Comparison of ENCODE assay signal across 9 cellular contexts in genomic region chr17:39926135-39926587, GRCh38. TPM values are rescaled to one million over a fixed set of nuclear protein-coding genes. Genes with fewer than 3 reads are reported as not detected.
DNase-seq lines count a peak whose midpoint lies in the region; ATAC-seq and TF ChIP-seq lines count a peak whose summit lies in the region.
"Had no signal": no experiment of that assay in that cellular context is flagged by ENCODE, and none has a peak within 500 bp of the region (broad histone marks: within the 10 kb centered on the region; RNA-seq: fewer than 3 reads in every experiment).

No MANE protein-coding gene starts in this region.

- H3F3A ChIP-seq in neural cell (ENCODE audit: insufficient read depth, low read length, poor library complexity, severe bottlenecking), result no peaks in the 10 kb centered on the region

- WGBS in HUES64, result 72% methylated on average over 4 of the region's 4 CpGs

- peak overlapping the region; percentile 99 for H3K27ac Mint-ChIP-seq in chondrocyte (ENCODE audit: unreplicated experiment)

- H3K36me3 Mint-ChIP-seq in chondrocyte (ENCODE audit: low read depth), result peaks cover 12% of the 10 kb centered on the region

- TF ChIP-seq EP300 in neural cell (conservative IDR thresholded peaks at IDR 0.05; ENCODE audit: poor library complexity, severe bottlenecking), result no peak

- H3K9ac ChIP-seq in BLaER1 (peak overlapping the region; percentile 92), HUES64 (ENCODE audit: low read depth, low read length) (no peak overlapping the region), neural cell (ENCODE audit: low read length) (peak overlapping the region; percentile 84)

- H4K20me1 ChIP-seq in BLaER1 (peaks cover 39% of the 10 kb centered on the region), neural cell (ENCODE audit: insufficient read depth) (no peaks in the 10 kb centered on the region)

- DNase-seq in chondrocyte (ENCODE audit: low spot score) (no peak), NCI-H2227 (lab: John Stamatoyannopoulos, UW; ENCODE audit: unreplicated experiment) (no peak), germinal center (ENCODE audit: low spot score) (no peak), NCI-H82 treated with DMSO at 0.1 percent for 48 hours (lab: John Stamatoyannopoulos, UW; ENCODE audit: unreplicated experiment) (no peak)
- DNase-seq: SHP77 treated with DMSO at 0.1 percent for 48 hours had no signal

- peaks cover 37% of the 10 kb centered on the region for H3K36me3 ChIP-seq in BLaER1
- H3K36me3 ChIP-seq in HUES64 (ENCODE audit: insufficient read depth, low read length), result peaks cover 30% of the 10 kb centered on the region
- no peaks in the 10 kb centered on the region for H3K36me3 ChIP-seq in neural cell (ENCODE audit: insufficient read depth, low read length)

- H2AFZ ChIP-seq in neural cell (ENCODE audit: low read depth, low read length), result no peak overlapping the region

- H3K4me3 ChIP-seq in BLaER1, result peak overlapping the region; percentile 88
- H3K4me3 ChIP-seq in HUES64 (ENCODE audit: low read length), result peak overlapping the region; percentile 87
- peak overlapping the region; percentile 73 for H3K4me3 ChIP-seq in neural cell (ENCODE audit: low read length)

- TF ChIP-seq CTCF in chondrocyte (IDR thresholded peaks at IDR 0.05) (no peak), neural cell (IDR thresholded peaks at IDR 0.05; ENCODE audit: poor library complexity, severe bottlenecking) (no peak)

- H3K4me2 ChIP-seq in BLaER1 (peak overlapping the region; percentile 98), neural cell (ENCODE audit: low read length) (peak overlapping the region; percentile 70)

- H3K9me2 ChIP-seq in neural cell (ENCODE audit: insufficient read depth, low read length), result no peaks in the 10 kb centered on the region

- peaks cover 15% of the 10 kb centered on the region for H3K79me2 ChIP-seq in neural cell (replicated peaks; ENCODE audit: insufficient read depth, low read length)

- H3K9me3 ChIP-seq in BLaER1 (no peaks in the 10 kb centered on the region), HUES64 (ENCODE audit: insufficient read depth, low read depth, low read length) (no peaks in the 10 kb centered on the region), neural cell (ENCODE audit: low read length) (no peaks in the 10 kb centered on the region)

- H3K27me3 ChIP-seq in BLaER1, result no peaks in the 10 kb centered on the region
- no peaks in the 10 kb centered on the region for H3K27me3 ChIP-seq in HUES64 (ENCODE audit: insufficient read depth, low read length)
- no peaks in the 10 kb centered on the region for H3K27me3 ChIP-seq in neural cell (ENCODE audit: insufficient read depth, low read depth, low read length)

- ATAC-seq in HG03460 (IDR thresholded peaks at IDR 0.05; ENCODE audit: unreplicated experiment), result no peak

- no peaks in the 10 kb centered on the region for H3K27me3 Mint-ChIP-seq in chondrocyte (ENCODE audit: low read depth)

- no peak for TF ChIP-seq RAD21 in neural cell (conservative IDR thresholded peaks at IDR 0.05)

- H3K4me1 ChIP-seq in BLaER1 (peaks cover 91% of the 10 kb centered on the region), HUES64 (ENCODE audit: insufficient read depth, low read length) (peaks cover 26% of the 10 kb centered on the region)

- no peaks in the 10 kb centered on the region for H3K9me3 Mint-ChIP-seq in chondrocyte (ENCODE audit: low read depth)

- peak overlapping the region; percentile 72 for H3K4me3 Mint-ChIP-seq in chondrocyte (ENCODE audit: unreplicated experiment)

- H3K27ac ChIP-seq in BLaER1, result peak overlapping the region; percentile 85
- no peak overlapping the region for H3K27ac ChIP-seq in HUES64 (ENCODE audit: low read depth, low read length)
- H3K27ac ChIP-seq in neural cell (ENCODE audit: low read length), result no peak overlapping the region

- peaks cover 55% of the 10 kb centered on the region for H3K4me1 Mint-ChIP-seq in chondrocyte (ENCODE audit: low read depth)

TF ChIP-seq in neural cell, 6 proteins besides CTCF, POLR2A, EP300 and RAD21:
- TF ChIP-seq MXI1 (conservative IDR thresholded peaks at IDR 0.05; ENCODE audit: poor library complexity, severe bottlenecking), result no peak
- TF ChIP-seq POLR2AphosphoS5 (IDR thresholded peaks at IDR 0.05), result no peak
- TF ChIP-seq REST (IDR thresholded peaks at IDR 0.05; ENCODE audit: borderline replicate concordance), result no peak
- TF ChIP-seq TAF1 (IDR thresholded peaks at IDR 0.05; ENCODE audit: low read depth), result no peak
- no peak for TF ChIP-seq EZH2 (IDR thresholded peaks at IDR 0.05; ENCODE audit: borderline replicate concordance, insufficient read depth, low read length, poor library complexity, severe bottlenecking)
- TF ChIP-seq SMC3 (conservative IDR thresholded peaks at IDR 0.05; ENCODE audit: poor library complexity), result no peak

RNA-seq across cellular contexts. Expression of gene ORMDL3, which starts 1.2 kb away (rescaled TPM):
- 33.6 TPM for polyA plus RNA-seq in HUES64 (2013, experiment 1 of 2)
- polyA plus RNA-seq in HUES64 (2013, experiment 2 of 2), result 41.3 TPM
- 54.9 to 59.9 TPM (median 55.0 TPM) in 3 replicates for total RNA-seq in chondrocyte
- polyA plus RNA-seq in neural cell, result 90.1 and 97.1 TPM in 2 replicates
- 47.7 and 55.5 TPM in 2 replicates for polyA minus RNA-seq in neural cell

RNA-seq across cellular contexts. Expression of gene LRRC3C, which starts 1.4 kb away (rescaled TPM):
- not detected for polyA plus RNA-seq in HUES64 (2013, experiment 1 of 2)
- not detected for polyA plus RNA-seq in HUES64 (2013, experiment 2 of 2)
- total RNA-seq in chondrocyte, result not detected in 3 replicates
- polyA plus RNA-seq in neural cell, result not detected in 2 replicates
- polyA minus RNA-seq in neural cell, result not detected in 2 replicates

RNA-seq across cellular contexts. Expression of gene GSDMB, which starts 7.7 kb away (rescaled TPM):
- 3.9 TPM for polyA plus RNA-seq in HUES64 (2013, experiment 1 of 2)
- polyA plus RNA-seq in HUES64 (2013, experiment 2 of 2), result 4.7 TPM
- total RNA-seq in chondrocyte, result 6.0 to 8.1 TPM (median 6.8 TPM) in 3 replicates
- 22.7 and 40.2 TPM in 2 replicates for polyA plus RNA-seq in neural cell
- polyA minus RNA-seq in neural cell, result 11.0 and 11.1 TPM in 2 replicates

RNA-seq across cellular contexts. Expression of gene GSDMA, which starts 36.6 kb away (rescaled TPM):
- not detected for polyA plus RNA-seq in HUES64 (2013, experiment 1 of 2)
- not detected for polyA plus RNA-seq in HUES64 (2013, experiment 2 of 2)
- not detected in 3 replicates for total RNA-seq in chondrocyte
- polyA plus RNA-seq in neural cell, result not detected in 2 replicates
- not detected in 2 replicates for polyA minus RNA-seq in neural cell

RNA-seq across cellular contexts. Expression of gene PSMD3, which starts 54.4 kb away (rescaled TPM):
- polyA plus RNA-seq in HUES64 (2013, experiment 1 of 2), result 165 TPM
- polyA plus RNA-seq in HUES64 (2013, experiment 2 of 2), result 153 TPM
- 83.6 to 101 TPM (median 86.9 TPM) in 3 replicates for total RNA-seq in chondrocyte
- polyA plus RNA-seq in neural cell, result 117 and 139 TPM in 2 replicates
- polyA minus RNA-seq in neural cell, result 77.2 and 88.6 TPM in 2 replicates
